ENCODE assay signal across 25 cellular contexts in genomic region chr6:68711386-68712000, GRCh38.
"Had no signal": no experiment of that assay in that cellular context is flagged by ENCODE, and none has a peak within 500 bp of the region (broad histone marks: within the 10 kb centered on the region; RNA-seq: fewer than 3 reads in every experiment).

No MANE protein-coding gene starts in this region.

- H3K36me3 ChIP-seq: colonic mucosa, heart left ventricle, spleen had no signal

- H3K4me1 ChIP-seq: colonic mucosa, heart left ventricle, parathyroid adenoma, psoas muscle, spleen had no signal

- H3K27ac ChIP-seq: colonic mucosa, heart left ventricle, parathyroid adenoma, psoas muscle, spleen had no signal

- FAIRE-seq: endothelial cell of umbilical vein, islet of Langerhans had no signal

- H3K9me3 ChIP-seq: colonic mucosa, heart left ventricle, psoas muscle, spleen had no signal

- H3K4me3 ChIP-seq: colonic mucosa, heart left ventricle, psoas muscle, spleen had no signal

- DNase-seq: colonic mucosa; dermis blood vessel endothelial cell; effector CD4-positive, alpha-beta T cell; endodermal cell; erythroblast; foreskin melanocyte; heart left ventricle; hippocampal formation; kidney glomerular epithelial cell; mammary epithelial cell; naive thymus-derived CD4-positive, alpha-beta T cell; nephron progenitor cell; psoas muscle; retina; spleen; stimulated activated CD4-positive, alpha-beta T cell treated with anti-CD3 and anti-CD28 coated beads, Interleukin-15, amount 100 ng/mL, for 24 hours; stimulated activated CD4-positive, alpha-beta T cell treated with anti-CD3 and anti-CD28 coated beads, Interleukin-1b, Interleukin-23, amount 100 ng/mL, for 48 hours; stimulated activated CD4-positive, alpha-beta T cell treated with anti-CD3 and anti-CD28 coated beads, Interleukin-4, amount 100 ng/mL, for 24 hours; trophoblast cell had no signal

- H3K9ac ChIP-seq: parathyroid adenoma had no signal

- H3K79me2 ChIP-seq: parathyroid adenoma had no signal

- H2AFZ ChIP-seq: parathyroid adenoma had no signal

- ATAC-seq: heart left ventricle; left lobe of liver; naive thymus-derived CD4-positive, alpha-beta T cell; psoas muscle; sciatic nerve; stimulated activated memory B cell treated with anti-CD40 and anti-IgM and Interleukin-4, amounts not matched to agents 10 μg/mL and 1 μg/mL and 100 μg/mL, for 72 hours had no signal

- H3K27me3 ChIP-seq: colonic mucosa, heart left ventricle, spleen had no signal
